Comparison of ENCODE assay signal across 13 cellular contexts in genomic region chr11:32137263-32137662, GRCh38. TPM values are rescaled to one million over a fixed set of nuclear protein-coding genes. Genes with fewer than 3 reads are reported as not detected.
DNase-seq lines count a peak whose midpoint lies in the region; ATAC-seq and TF ChIP-seq lines count a peak whose summit lies in the region.
"Had no signal": no experiment of that assay in that cellular context is flagged by ENCODE, and none has a peak within 500 bp of the region (broad histone marks: within the 10 kb centered on the region; RNA-seq: fewer than 3 reads in every experiment).

No MANE protein-coding gene starts in this region.

- DNase-seq in AG09319 (ENCODE audit: extremely low read depth, low read depth) = peak; percentile 72
- DNase-seq in MV-4-11 (lab: John Stamatoyannopoulos, UW) = peak; percentile 2
- peak; percentile 95 to 99 for DNase-seq in cardiac fibroblast (ENCODE audit: low read depth in 2 of 2)
- peak; percentile 64 to 97 for DNase-seq in lung microvascular endothelial cell (ENCODE audit: low read depth in 2 of 2)
- no peak for DNase-seq in SIG-M5 treated with dmso at 0.1 percent for 504 hours (lab: John Stamatoyannopoulos, UW; ENCODE audit: unreplicated experiment)
- DNase-seq: midbrain, NCI-H524 had no signal

- TF ChIP-seq CTCF in AG09319 (IDR thresholded peaks at IDR 0.05; ENCODE audit: low read depth, low read length) (no peak), cardiac fibroblast (IDR thresholded peaks at IDR 0.05; ENCODE audit: low read depth, low read length) (no peak)

- ATAC-seq in HG02840 (IDR thresholded peaks at IDR 0.05; ENCODE audit: low FRiP score, unreplicated experiment) (no peak), GM19463 (IDR thresholded peaks at IDR 0.05; ENCODE audit: unreplicated experiment) (no peak), HG03442 (IDR thresholded peaks at IDR 0.05; ENCODE audit: unreplicated experiment) (no peak)
- ATAC-seq: sciatic nerve had no signal

- no peak overlapping the region for H3K4me3 ChIP-seq in cardiac fibroblast (replicated peaks in 1 of 2; ENCODE audit: low read depth in 2 of 2, low read length in 2 of 2)
- H3K4me3 ChIP-seq: cardiac muscle cell, vagina had no signal

RNA-seq across cellular contexts. Expression of gene RCN1, which starts 46.4 kb away (rescaled TPM):
- 145 and 200 TPM in 2 replicates for total RNA-seq in lung microvascular endothelial cell
